ENCODE assay signal across 10 cellular contexts in the genomic region with DNA sequence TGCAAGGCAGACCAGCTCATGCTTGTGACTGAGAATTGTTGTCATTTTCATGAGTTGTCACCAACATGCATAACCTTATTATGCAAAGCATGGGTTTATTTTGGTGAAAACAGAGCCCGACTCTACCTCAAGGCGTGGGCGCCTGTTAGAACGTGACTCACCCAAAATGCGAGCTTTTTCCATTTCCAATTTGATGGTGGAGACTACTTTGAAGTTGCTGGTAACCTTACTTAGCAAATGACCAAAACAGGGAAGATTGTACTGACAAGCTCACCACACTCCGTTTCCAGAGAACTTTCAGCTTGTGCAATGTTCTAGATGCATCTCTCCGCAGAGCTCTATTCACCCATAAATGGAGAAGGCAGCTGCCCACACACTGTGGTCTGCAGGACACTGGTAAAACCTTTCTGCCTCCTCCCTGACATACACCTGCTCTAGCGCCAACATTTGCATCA.
DNase-seq lines count a peak whose midpoint lies in the region; ATAC-seq and TF ChIP-seq lines count a peak whose summit lies in the region.
"Had no signal": no experiment of that assay in that cellular context is flagged by ENCODE, and none has a peak within 500 bp of the region (broad histone marks: within the 10 kb centered on the region; RNA-seq: fewer than 3 reads in every experiment).

No MANE protein-coding gene starts in this region.

- H3K27ac Mint-ChIP-seq in activated naive CD4-positive, alpha-beta T cell treated with anti-CD3 and anti-CD28 coated beads for 36 hours = peak overlapping the region; percentile 25
- H3K27ac Mint-ChIP-seq in mesothelial cell of epicardium = no peak overlapping the region

- H3K4me1 Mint-ChIP-seq in activated naive CD4-positive, alpha-beta T cell treated with anti-CD3 and anti-CD28 coated beads for 36 hours (ENCODE audit: low read depth) = peaks cover 15% of the 10 kb centered on the region
- peaks cover 14% of the 10 kb centered on the region for H3K4me1 Mint-ChIP-seq in mesothelial cell of epicardium

- no peak for TF ChIP-seq CTCF in mesothelial cell of epicardium (IDR thresholded peaks at IDR 0.05; ENCODE audit: unreplicated experiment)
- TF ChIP-seq CTCF in gastrocnemius medialis (IDR thresholded peaks at IDR 0.05 in 4 of 5, conservative IDR thresholded peaks at IDR 0.05 in 1 of 5) = no peak

- H3K4me1 ChIP-seq in gastrocnemius medialis = peaks cover 14 to 19% of the 10 kb centered on the region in 2 donors
- H3K4me1 ChIP-seq: A549, sigmoid colon had no signal

- DNase-seq in activated T-cell treated with anti-CD3 and anti-CD28 coated beads for 24 hours (ENCODE audit: low read depth) (peak; percentile 73), mesothelial cell of epicardium (ENCODE audit: low spot score in 2 of 2, unreplicated experiment in 2 of 2) (no peak), NCI-H226 (no peak), gastrocnemius medialis (no peak)
- no peak for DNase-seq in activated T-cell treated with anti-CD3 and anti-CD28 coated beads, Interleukin-2, amount 50 U/mL, for 1 hour
- DNase-seq in activated naive CD4-positive, alpha-beta T cell treated with anti-CD3 and anti-CD28 coated beads for 36 hours = peak; percentile 69
- DNase-seq in stimulated activated naive CD8-positive, alpha-beta T cell treated with anti-CD3 and anti-CD28 coated beads, Interleukin-15, Interleukin-2, amounts not matched to agents 100 U/mL and 50 U/mL, for 24 hours = peak; percentile 56
- DNase-seq: sigmoid colon had no signal

- TF ChIP-seq POLR2A in gastrocnemius medialis (IDR thresholded peaks at IDR 0.05) = no peak

- no peak overlapping the region for H3K27ac ChIP-seq in gastrocnemius medialis
- H3K27ac ChIP-seq: A549, sigmoid colon had no signal

- peak; percentile 83 for ATAC-seq in HG03432 (IDR thresholded peaks at IDR 0.05; ENCODE audit: unreplicated experiment)
- ATAC-seq in stimulated activated naive CD8-positive, alpha-beta T cell treated with anti-CD3 and anti-CD28 coated beads, Interleukin-15, Interleukin-2, amounts not matched to agents 100 U/mL and 50 U/mL, for 24 hours = peak; percentile 88
- ATAC-seq in gastrocnemius medialis = no peak
- ATAC-seq: A549 had no signal

- peaks cover 21% of the 10 kb centered on the region for H3K27me3 Mint-ChIP-seq in activated naive CD4-positive, alpha-beta T cell treated with anti-CD3 and anti-CD28 coated beads for 36 hours (ENCODE audit: low read depth)
- H3K27me3 Mint-ChIP-seq in mesothelial cell of epicardium (ENCODE audit: low read depth) = peaks cover 69% of the 10 kb centered on the region

- H3K36me3 Mint-ChIP-seq in activated naive CD4-positive, alpha-beta T cell treated with anti-CD3 and anti-CD28 coated beads for 36 hours (ENCODE audit: low read depth) = no peaks in the 10 kb centered on the region
- no peaks in the 10 kb centered on the region for H3K36me3 Mint-ChIP-seq in mesothelial cell of epicardium

- intact Hi-C loops in activated naive CD4-positive, alpha-beta T cell treated with anti-CD3 and anti-CD28 coated beads for 36 hours (cut with micrococcal nuclease) = loop anchor here (1.0 to 2.0 kb wide), 3 partner anchors 33 to 47 kb away; no protein-coding TSS in a partner anchor
- intact Hi-C loops in gastrocnemius medialis (cut with DNase I; ENCODE audit: low total_unique reads) = no loop called here

- H3K9me3 ChIP-seq in gastrocnemius medialis = no peaks in the 10 kb centered on the region
- H3K9me3 ChIP-seq: A549, sigmoid colon had no signal

- no peak overlapping the region for H3K4me3 ChIP-seq in gastrocnemius medialis
- H3K4me3 ChIP-seq: A549, sigmoid colon had no signal

- in situ Hi-C loops in gastrocnemius medialis (cut with MboI; ENCODE audit: low sequenced_read_pairs in 4 of 4) = no loop called here

- no peaks in the 10 kb centered on the region for H3K9me3 Mint-ChIP-seq in activated naive CD4-positive, alpha-beta T cell treated with anti-CD3 and anti-CD28 coated beads for 36 hours
- H3K9me3 Mint-ChIP-seq in mesothelial cell of epicardium = no peaks in the 10 kb centered on the region

- no peak overlapping the region for H3K4me3 Mint-ChIP-seq in activated naive CD4-positive, alpha-beta T cell treated with anti-CD3 and anti-CD28 coated beads for 36 hours
- no peak overlapping the region for H3K4me3 Mint-ChIP-seq in mesothelial cell of epicardium

- no peaks in the 10 kb centered on the region for H3K27me3 ChIP-seq in gastrocnemius medialis
- H3K27me3 ChIP-seq: sigmoid colon had no signal

- CTCF ChIA-PET in activated naive CD4-positive, alpha-beta T cell treated with anti-CD3 and anti-CD28 coated beads for 36 hours (lab: Charles Lee) = interaction anchor here (1.2 kb wide), 1 partner anchor 282 kb away, joined by 3 read pairs; no protein-coding TSS in a partner anchor

- no peaks in the 10 kb centered on the region for H3K36me3 ChIP-seq in gastrocnemius medialis
- H3K36me3 ChIP-seq: sigmoid colon had no signal

Comparison
In these comparisons a context has a peak if more than half of its experiments do, and no peak if none do; other contexts are left out.
1. DNase-seq: peak in activated T-cell treated with anti-CD3 and anti-CD28 coated beads for 24 hours (single experiment), activated naive CD4-positive, alpha-beta T cell treated with anti-CD3 and anti-CD28 coated beads for 36 hours (single experiment) and stimulated activated naive CD8-positive, alpha-beta T cell treated with anti-CD3 and anti-CD28 coated beads, Interleukin-15, Interleukin-2, amounts not matched to agents 100 U/mL and 50 U/mL, for 24 hours (single experiment); none in activated T-cell treated with anti-CD3 and anti-CD28 coated beads, Interleukin-2, amount 50 U/mL, for 1 hour (single experiment), mesothelial cell of epicardium (0 of 2), NCI-H226 (single experiment) and gastrocnemius medialis (0 of 2).
2. ATAC-seq: peak in HG03432 (single experiment) and stimulated activated naive CD8-positive, alpha-beta T cell treated with anti-CD3 and anti-CD28 coated beads, Interleukin-15, Interleukin-2, amounts not matched to agents 100 U/mL and 50 U/mL, for 24 hours (single experiment); none in gastrocnemius medialis (0 of 2).